In genomic region chr17:65553646-65554567, GRCh38 we compare ENCODE assay signal across 9 cellular contexts. TPM values are rescaled to one million over a fixed set of nuclear protein-coding genes. Genes with fewer than 3 reads are reported as not detected.
A peak's percentile ranks its signal among the peaks of the same experiment; 100 is the strongest.
DNase-seq lines count a peak whose midpoint lies in the region; ATAC-seq and TF ChIP-seq lines count a peak whose summit lies in the region.
"Had no signal": no experiment of that assay in that cellular context is flagged by ENCODE, and none has a peak within 500 bp of the region (broad histone marks: within the 10 kb centered on the region; RNA-seq: fewer than 3 reads in every experiment).

No MANE protein-coding gene starts in this region.

- ATAC-seq in SK-N-SH treated with all-trans-retinoic acid at 6 μM for 48 hours (peak; percentile 82), HG03175 (IDR thresholded peaks at IDR 0.05; ENCODE audit: unreplicated experiment) (no peak), HG03565 (IDR thresholded peaks at IDR 0.05; ENCODE audit: unreplicated experiment) (no peak)

- H3K4me3 ChIP-seq in fibroblast of the aortic adventitia (ENCODE audit: low read depth, low read length) = peak overlapping the region; percentile 28

- H3K4me1 Mint-ChIP-seq in activated CD4-positive, alpha-beta memory T cell treated with anti-CD3 and anti-CD28 coated beads for 36 hours (ENCODE audit: low read depth) = peaks cover 41% of the 10 kb centered on the region
- peaks cover 15% of the 10 kb centered on the region for H3K4me1 Mint-ChIP-seq in activated CD4-positive, alpha-beta memory T cell treated with anti-CD3 and anti-CD28 coated beads, Interleukin-2, amount 10 ng/mL, durations not matched to agents 7 days and 5 days
- H3K4me1 Mint-ChIP-seq in osteocyte (ENCODE audit: unreplicated experiment) = peaks cover 39% of the 10 kb centered on the region

- H3K9me3 Mint-ChIP-seq in activated CD4-positive, alpha-beta memory T cell treated with anti-CD3 and anti-CD28 coated beads for 36 hours = no peaks in the 10 kb centered on the region
- no peaks in the 10 kb centered on the region for H3K9me3 Mint-ChIP-seq in activated CD4-positive, alpha-beta memory T cell treated with anti-CD3 and anti-CD28 coated beads, Interleukin-2, amount 10 ng/mL, durations not matched to agents 7 days and 5 days
- no peaks in the 10 kb centered on the region for H3K9me3 Mint-ChIP-seq in osteocyte (ENCODE audit: unreplicated experiment)

- DNase-seq in activated CD4-positive, alpha-beta memory T cell treated with anti-CD3 and anti-CD28 coated beads for 36 hours = peak; percentile 46
- no peak for DNase-seq in activated CD4-positive, alpha-beta memory T cell treated with anti-CD3 and anti-CD28 coated beads, Interleukin-2, amount 10 ng/mL, durations not matched to agents 7 days and 5 days
- DNase-seq in fibroblast of the aortic adventitia (ENCODE audit: low read depth) (peak; percentile 68), osteocyte (ENCODE audit: extremely low spot score, unreplicated experiment) (no peak)
- DNase-seq in NK-92 treated with Interleukin-12 subunit alpha and Interleukin-12 subunit beta, amount 100 ng/mL, for 24 hours (lab: John Stamatoyannopoulos, UW) = no peak
- DNase-seq: NCI-H2171 treated with DMSO at 0.1 percent for 48 hours had no signal

- peaks cover 11% of the 10 kb centered on the region for H3K36me3 Mint-ChIP-seq in activated CD4-positive, alpha-beta memory T cell treated with anti-CD3 and anti-CD28 coated beads for 36 hours
- H3K36me3 Mint-ChIP-seq in activated CD4-positive, alpha-beta memory T cell treated with anti-CD3 and anti-CD28 coated beads, Interleukin-2, amount 10 ng/mL, durations not matched to agents 7 days and 5 days (ENCODE audit: low read depth) = peaks cover 2% of the 10 kb centered on the region
- H3K36me3 Mint-ChIP-seq in osteocyte (ENCODE audit: unreplicated experiment) = peaks cover 19% of the 10 kb centered on the region

- H3K4me3 Mint-ChIP-seq in activated CD4-positive, alpha-beta memory T cell treated with anti-CD3 and anti-CD28 coated beads for 36 hours = peak overlapping the region; percentile 2
- H3K4me3 Mint-ChIP-seq in activated CD4-positive, alpha-beta memory T cell treated with anti-CD3 and anti-CD28 coated beads, Interleukin-2, amount 10 ng/mL, durations not matched to agents 7 days and 5 days = no peak overlapping the region
- peak overlapping the region; percentile 45 for H3K4me3 Mint-ChIP-seq in osteocyte (ENCODE audit: unreplicated experiment)

- CTCF ChIA-PET in activated CD4-positive, alpha-beta memory T cell treated with anti-CD3 and anti-CD28 coated beads for 36 hours (lab: Charles Lee) = interaction anchor here (0.7 to 1.4 kb wide), 3 partner anchors 30 to 611 kb away, joined by 3 to 9 read pairs (median 4); no protein-coding TSS in a partner anchor
- CTCF ChIA-PET in activated CD4-positive, alpha-beta memory T cell treated with anti-CD3 and anti-CD28 coated beads, Interleukin-2, amount 10 ng/mL, durations not matched to agents 7 days and 5 days (lab: Charles Lee) = interaction anchor here (1.1 kb wide), 1 partner anchor 259 kb away, joined by 3 read pairs; no protein-coding TSS in a partner anchor

- peak overlapping the region; percentile 20 for H3K27ac Mint-ChIP-seq in activated CD4-positive, alpha-beta memory T cell treated with anti-CD3 and anti-CD28 coated beads for 36 hours
- no peak overlapping the region for H3K27ac Mint-ChIP-seq in activated CD4-positive, alpha-beta memory T cell treated with anti-CD3 and anti-CD28 coated beads, Interleukin-2, amount 10 ng/mL, durations not matched to agents 7 days and 5 days
- peak overlapping the region; percentile 83 for H3K27ac Mint-ChIP-seq in osteocyte (ENCODE audit: unreplicated experiment)

- POLR2A ChIA-PET in activated CD4-positive, alpha-beta memory T cell treated with anti-CD3 and anti-CD28 coated beads for 36 hours (lab: Charles Lee) = interaction anchor here (1.4 kb wide), 1 partner anchor 11 kb away, joined by 4 read pairs; no protein-coding TSS in a partner anchor
- POLR2A ChIA-PET in activated CD4-positive, alpha-beta memory T cell treated with anti-CD3 and anti-CD28 coated beads, Interleukin-2, amount 10 ng/mL, durations not matched to agents 7 days and 5 days (lab: Charles Lee) = no interaction called here

- no peaks in the 10 kb centered on the region for H3K27me3 Mint-ChIP-seq in activated CD4-positive, alpha-beta memory T cell treated with anti-CD3 and anti-CD28 coated beads for 36 hours
- peaks cover 15% of the 10 kb centered on the region for H3K27me3 Mint-ChIP-seq in activated CD4-positive, alpha-beta memory T cell treated with anti-CD3 and anti-CD28 coated beads, Interleukin-2, amount 10 ng/mL, durations not matched to agents 7 days and 5 days
- H3K27me3 Mint-ChIP-seq in osteocyte (ENCODE audit: unreplicated experiment) = no peaks in the 10 kb centered on the region

- intact Hi-C loops in activated CD4-positive, alpha-beta memory T cell treated with anti-CD3 and anti-CD28 coated beads for 36 hours (cut with micrococcal nuclease) = loop anchor here (1.0 to 10.0 kb wide), 4 partner anchors 31 to 611 kb away; no protein-coding TSS in a partner anchor

- TF ChIP-seq CTCF in fibroblast of the aortic adventitia (IDR thresholded peaks at IDR 0.05; ENCODE audit: insufficient read depth, low read length) (no peak), osteocyte (IDR thresholded peaks at IDR 0.05) (no peak)

TF ChIP-seq in SK-N-SH treated with all-trans-retinoic acid at 6 μM for 48 hours, 23 proteins besides CTCF, POLR2A, EP300 and RAD21 (continues in another document):
- TF ChIP-seq POU6F1 (CRISPR knock-in tag; IDR thresholded peaks at IDR 0.05; ENCODE audit: borderline replicate concordance, low read depth) = no peak
- no peak for TF ChIP-seq TSHZ2 (CRISPR knock-in tag; IDR thresholded peaks at IDR 0.05)
- no peak for TF ChIP-seq ZFP30 (CRISPR knock-in tag; IDR thresholded peaks at IDR 0.05)
- no peak for TF ChIP-seq CSRNP3 (CRISPR knock-in tag; IDR thresholded peaks at IDR 0.05)
- no peak for TF ChIP-seq GLIS3 (CRISPR knock-in tag; IDR thresholded peaks at IDR 0.05)
- TF ChIP-seq ZNF565 (CRISPR knock-in tag; conservative IDR thresholded peaks at IDR 0.05; ENCODE audit: low read depth) = no peak
- no peak for TF ChIP-seq TOX (CRISPR knock-in tag; IDR thresholded peaks at IDR 0.05; ENCODE audit: borderline replicate concordance)
- TF ChIP-seq SNAI2 (CRISPR knock-in tag; IDR thresholded peaks at IDR 0.05) = no peak
- TF ChIP-seq ZNF70 (CRISPR knock-in tag; IDR thresholded peaks at IDR 0.05) = no peak
- TF ChIP-seq OSR1 (CRISPR knock-in tag; IDR thresholded peaks at IDR 0.05) = no peak
- TF ChIP-seq ZFP3 (CRISPR knock-in tag; IDR thresholded peaks at IDR 0.05) = no peak

RNA-seq across cellular contexts. Expression of gene AXIN2, which starts 7.5 kb away (rescaled TPM):
- total RNA-seq in activated CD4-positive, alpha-beta memory T cell treated with anti-CD3 and anti-CD28 coated beads for 36 hours = 1 to 10 TPM; 3.9 to 4.4 TPM
- total RNA-seq in activated CD4-positive, alpha-beta memory T cell treated with anti-CD3 and anti-CD28 coated beads, Interleukin-2, amount 10 ng/mL, durations not matched to agents 7 days and 5 days = 1 to 10 TPM; 3.5 to 4.3 TPM
- total RNA-seq in fibroblast of the aortic adventitia (ENCODE audit: low replicate concordance) (8.0 and 11.1 TPM in 2 replicates), osteocyte (16.6 and 17.0 TPM in 2 replicates)

Comparison
In these comparisons a context has a peak if more than half of its experiments do, and no peak if none do; other contexts are left out.
1. DNase-seq: peak in activated CD4-positive, alpha-beta memory T cell treated with anti-CD3 and anti-CD28 coated beads for 36 hours (single experiment) and fibroblast of the aortic adventitia (single experiment); none in activated CD4-positive, alpha-beta memory T cell treated with anti-CD3 and anti-CD28 coated beads, Interleukin-2, amount 10 ng/mL, durations not matched to agents 7 days and 5 days (single experiment), osteocyte (single experiment) and NK-92 treated with Interleukin-12 subunit alpha and Interleukin-12 subunit beta, amount 100 ng/mL, for 24 hours (single experiment).